26 cellular contexts compared by ENCODE assay signal in the genomic region with DNA sequence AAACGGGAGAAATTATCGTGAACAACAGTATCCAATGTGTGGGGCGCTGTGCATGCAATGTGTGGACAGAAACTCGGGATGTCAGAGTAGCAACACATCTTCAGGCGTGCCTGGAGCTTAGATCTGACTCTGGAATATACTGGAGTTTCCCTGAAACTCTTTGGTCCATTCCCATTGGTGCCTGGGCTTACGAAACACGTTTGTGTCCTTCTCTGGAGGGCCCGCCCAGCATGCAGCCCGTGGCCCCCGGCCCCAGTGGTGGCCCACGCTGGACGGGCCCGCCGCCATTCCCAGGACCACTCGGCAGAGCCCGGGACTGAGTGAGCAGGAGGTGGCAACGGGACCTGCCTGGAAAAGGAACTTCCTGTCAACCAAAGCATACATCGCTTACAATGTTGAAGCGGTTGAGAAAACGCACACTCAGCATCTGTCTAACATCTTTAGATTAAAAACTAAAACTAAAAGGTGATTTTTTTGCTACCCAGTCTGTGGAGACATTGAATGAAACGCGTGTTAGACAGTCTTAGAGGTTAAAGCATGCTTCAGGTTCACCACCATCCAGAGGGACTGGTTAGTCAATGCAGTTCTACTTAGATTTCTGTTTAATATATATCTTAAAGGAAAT. TPM values are rescaled to one million over a fixed set of nuclear protein-coding genes. Genes with fewer than 3 reads are reported as not detected.
DNase-seq lines count a peak whose midpoint lies in the region; TF ChIP-seq lines count a peak whose summit lies in the region.
"Had no signal": no experiment of that assay in that cellular context is flagged by ENCODE, and none has a peak within 500 bp of the region (broad histone marks: within the 10 kb centered on the region; RNA-seq: fewer than 3 reads in every experiment).

No MANE protein-coding gene starts in this region.

- H3K9me2 ChIP-seq in OCI-LY7 (ENCODE audit: insufficient read depth, low read length) = no peaks in the 10 kb centered on the region

- intact Hi-C loops in OCI-LY7 (cut with micrococcal nuclease; ENCODE audit: unreplicated experiment) = no loop called here

- H4K20me1 ChIP-seq in OCI-LY7 (ENCODE audit: insufficient read depth, low read length) = no peaks in the 10 kb centered on the region

- POLR2A ChIA-PET in OCI-LY7 (lab: Charles Lee) = no interaction called here

- H3K4me2 ChIP-seq in OCI-LY7 (ENCODE audit: low read length) = no peak overlapping the region

- TSS peak; percentile 62 for BruUV-seq in OCI-LY7 (replicated peaks; lab: Mats Ljungman, UMichigan)

- peaks cover 96% of the 10 kb centered on the region for H3K36me3 ChIP-seq in OCI-LY7 (ENCODE audit: insufficient read depth, low read length)
- H3K36me3 ChIP-seq: prostate gland had no signal

- no peak overlapping the region for H3K27ac ChIP-seq in OCI-LY7 (ENCODE audit: low read depth, low read length, poor library complexity, severe bottlenecking)
- H3K27ac ChIP-seq: brain microvascular endothelial cell, C4-2B, lower lobe of right lung, prostate gland, upper lobe of right lung had no signal

- H3K79me2 ChIP-seq in OCI-LY7 (ENCODE audit: insufficient read depth, low read depth, low read length) = no peaks in the 10 kb centered on the region

- H3K4me1 Mint-ChIP-seq in glutamatergic neuron (ENCODE audit: low read depth, unreplicated experiment) = peaks cover 3% of the 10 kb centered on the region
- H3K4me1 Mint-ChIP-seq in progenitor cell of endocrine pancreas (ENCODE audit: low read depth) = peaks cover 11% of the 10 kb centered on the region
- H3K4me1 Mint-ChIP-seq: stimulated activated memory B cell treated with anti-CD40 and anti-IgM and Interleukin-4, amounts not matched to agents 10 μg/mL and 1 μg/mL and 100 μg/mL, for 72 hours had no signal

- peaks cover 5% of the 10 kb centered on the region for H3K9me3 Mint-ChIP-seq in glutamatergic neuron (ENCODE audit: unreplicated experiment)
- H3K9me3 Mint-ChIP-seq in progenitor cell of endocrine pancreas (ENCODE audit: low read depth) = no peaks in the 10 kb centered on the region
- H3K9me3 Mint-ChIP-seq: activated CD4-positive, alpha-beta memory T cell treated with anti-CD3 and anti-CD28 coated beads, Interleukin-2, amount 10 ng/mL, durations not matched to agents 7 days and 5 days; stimulated activated memory B cell treated with anti-CD40 and anti-IgM and Interleukin-4, amounts not matched to agents 10 μg/mL and 1 μg/mL and 100 μg/mL, for 72 hours had no signal

- CTCF ChIA-PET in OCI-LY7 (lab: Charles Lee; ENCODE audit: unreplicated experiment) = no interaction called here

- no peak overlapping the region for H2AFZ ChIP-seq in OCI-LY7 (ENCODE audit: low read length)

- H3K4me1 ChIP-seq in OCI-LY7 (ENCODE audit: insufficient read depth, low read length, poor library complexity, severe bottlenecking) = no peaks in the 10 kb centered on the region
- H3K4me1 ChIP-seq: lower lobe of right lung, prostate gland, upper lobe of right lung had no signal

- no peak overlapping the region for H3K4me3 Mint-ChIP-seq in glutamatergic neuron (ENCODE audit: unreplicated experiment)
- no peak overlapping the region for H3K4me3 Mint-ChIP-seq in progenitor cell of endocrine pancreas (ENCODE audit: low read depth)
- H3K4me3 Mint-ChIP-seq: activated CD4-positive, alpha-beta memory T cell treated with anti-CD3 and anti-CD28 coated beads, Interleukin-2, amount 10 ng/mL, durations not matched to agents 7 days and 5 days; stimulated activated memory B cell treated with anti-CD40 and anti-IgM and Interleukin-4, amounts not matched to agents 10 μg/mL and 1 μg/mL and 100 μg/mL, for 72 hours had no signal

- H3K36me3 Mint-ChIP-seq in glutamatergic neuron (ENCODE audit: unreplicated experiment) (peaks cover 5% of the 10 kb centered on the region), progenitor cell of endocrine pancreas (ENCODE audit: insufficient read depth) (peaks cover 20% of the 10 kb centered on the region)

- H3K4me3 ChIP-seq in OCI-LY7 (ENCODE audit: low read depth, low read length, poor library complexity, severe bottlenecking) = no peak overlapping the region
- H3K4me3 ChIP-seq: lower lobe of right lung, MG63, prostate gland, upper lobe of right lung had no signal

- no peak for DNase-seq in OCI-LY7 (ENCODE audit: low spot score)
- no peak for DNase-seq in glutamatergic neuron
- DNase-seq in progenitor cell of endocrine pancreas (ENCODE audit: low spot score, unreplicated experiment) = no peak
- DNase-seq in activated CD4-positive, alpha-beta T cell treated with anti-CD3 and anti-CD28 coated beads for 4 hours = no peak
- DNase-seq in NCI-H748 (lab: John Stamatoyannopoulos, UW; ENCODE audit: unreplicated experiment) = no peak
- DNase-seq: activated CD4-positive, alpha-beta memory T cell treated with anti-CD3 and anti-CD28 coated beads, Interleukin-2, amount 10 ng/mL, durations not matched to agents 7 days and 5 days; activated CD4-positive, CD25-positive, alpha-beta regulatory T cell treated with anti-CD3 and anti-CD28 coated beads, Interleukin-2, amount 50 U/mL, for 72 hours; activated CD8-positive, alpha-beta memory T cell treated with anti-CD3 and anti-CD28 coated beads, Interleukin-2, amount 50 U/mL, for 48 hours; activated naive CD4-positive, alpha-beta T cell treated with anti-CD3 and anti-CD28 coated beads, Interleukin-2, amount 50 U/mL, for 16 hours; amniotic stem cell; brain microvascular endothelial cell; KBM-7; lower lobe of right lung; MG63; NCI-H1105 treated with DMSO at 0.1 percent for 48 hours; NCI-H2029 treated with DMSO at 0.1 percent for 48 hours; NCI-H2227 treated with DMSO at 0.1 percent for 48 hours; NCI-H526 treated with DMSO at 0.1 percent for 48 hours; stimulated activated CD4-positive, alpha-beta T cell treated with anti-CD3 and anti-CD28 coated beads, Interleukin-4, amount 100 ng/mL, for 4 hours; substantia nigra; T-helper 1 cell; upper lobe of right lung had no signal

- peaks cover 9% of the 10 kb centered on the region for H3K27me3 Mint-ChIP-seq in glutamatergic neuron (ENCODE audit: unreplicated experiment)
- H3K27me3 Mint-ChIP-seq in progenitor cell of endocrine pancreas = no peaks in the 10 kb centered on the region
- H3K27me3 Mint-ChIP-seq: activated CD4-positive, alpha-beta memory T cell treated with anti-CD3 and anti-CD28 coated beads, Interleukin-2, amount 10 ng/mL, durations not matched to agents 7 days and 5 days; stimulated activated memory B cell treated with anti-CD40 and anti-IgM and Interleukin-4, amounts not matched to agents 10 μg/mL and 1 μg/mL and 100 μg/mL, for 72 hours had no signal

- H3K9me3 ChIP-seq in OCI-LY7 (ENCODE audit: low read length) = no peaks in the 10 kb centered on the region
- H3K9me3 ChIP-seq: lower lobe of right lung, MG63, prostate gland, upper lobe of right lung had no signal

- TF ChIP-seq CTCF in OCI-LY7 (conservative IDR thresholded peaks at IDR 0.05; ENCODE audit: low read length) = no peak
- no peak for TF ChIP-seq CTCF in glutamatergic neuron (IDR thresholded peaks at IDR 0.05; ENCODE audit: partially characterized antibody, unreplicated experiment)
- no peak for TF ChIP-seq CTCF in progenitor cell of endocrine pancreas (IDR thresholded peaks at IDR 0.05; ENCODE audit: unreplicated experiment)

- H3K27ac Mint-ChIP-seq in glutamatergic neuron (ENCODE audit: unreplicated experiment) (peak overlapping the region; percentile 64), progenitor cell of endocrine pancreas (peak overlapping the region; percentile 93)
- H3K27ac Mint-ChIP-seq: activated CD4-positive, alpha-beta memory T cell treated with anti-CD3 and anti-CD28 coated beads, Interleukin-2, amount 10 ng/mL, durations not matched to agents 7 days and 5 days; stimulated activated memory B cell treated with anti-CD40 and anti-IgM and Interleukin-4, amounts not matched to agents 10 μg/mL and 1 μg/mL and 100 μg/mL, for 72 hours had no signal

RNA-seq across cellular contexts. Expression of a gene that starts 19.3 kb away (rescaled TPM):
- total RNA-seq in OCI-LY7 (2014; rRNA removed; shearing (Covaris generic)) = 86.0 and 89.0 TPM in 2 replicates
- total RNA-seq in OCI-LY7 (2022) = 97.6 and 116 TPM in 2 replicates
- total RNA-seq in glutamatergic neuron (ENCODE audit: unreplicated experiment) = 109 TPM
- 75.0 and 75.2 TPM in 2 replicates for total RNA-seq in progenitor cell of endocrine pancreas

RNA-seq across cellular contexts. Expression of a gene that starts 36.8 kb away (rescaled TPM):
- 0.13 TPM in 1 of 2 replicates, not detected in the other for total RNA-seq in OCI-LY7 (2014; rRNA removed; shearing (Covaris generic))
- 0.98 and 1.0 TPM in 2 replicates for total RNA-seq in OCI-LY7 (2022)
- 90.6 TPM for total RNA-seq in glutamatergic neuron (ENCODE audit: unreplicated experiment)
- 97.9 and 114 TPM in 2 replicates for total RNA-seq in progenitor cell of endocrine pancreas
- total RNA-seq: activated CD4-positive, alpha-beta memory T cell treated with anti-CD3 and anti-CD28 coated beads, Interleukin-2, amount 10 ng/mL, durations not matched to agents 7 days and 5 days had no signal

RNA-seq across cellular contexts. Expression of a gene that starts 42.6 kb away (rescaled TPM):
- 4.9 and 21.6 TPM in 2 replicates for total RNA-seq in OCI-LY7 (2014; rRNA removed; shearing (Covaris generic))
- total RNA-seq in OCI-LY7 (2022) (6.2 and 8.2 TPM in 2 replicates), glutamatergic neuron (ENCODE audit: unreplicated experiment) (18.6 TPM), progenitor cell of endocrine pancreas (9.9 and 10.8 TPM in 2 replicates)

RNA-seq across cellular contexts. Expression of a gene that starts 42.7 kb away (rescaled TPM):
- 43.5 and 65.4 TPM in 2 replicates for total RNA-seq in OCI-LY7 (2014; rRNA removed; shearing (Covaris generic))
- total RNA-seq in OCI-LY7 (2022) (162 and 168 TPM in 2 replicates), glutamatergic neuron (ENCODE audit: unreplicated experiment) (122 TPM), progenitor cell of endocrine pancreas (125 and 130 TPM in 2 replicates)

RNA-seq across cellular contexts. Expression of a gene that starts 48.1 kb away (rescaled TPM):
- 0.13 TPM in 1 of 2 replicates, not detected in the other for total RNA-seq in OCI-LY7 (2014; rRNA removed; shearing (Covaris generic))
- total RNA-seq in OCI-LY7 (2022) (0.61 and 0.74 TPM in 2 replicates), glutamatergic neuron (ENCODE audit: unreplicated experiment) (0.69 TPM), progenitor cell of endocrine pancreas (0.67 and 1.1 TPM in 2 replicates)
- total RNA-seq: HT-29 had no signal

Comparison
In these comparisons a context has a peak if more than half of its experiments do, and no peak if none do; other contexts are left out.
1. RNA of a gene that starts 36.8 kb away (total RNA-seq): 97.9 to 114 TPM in progenitor cell of endocrine pancreas and 90.6 TPM in glutamatergic neuron (single experiment); 0.13 to 1.0 TPM in OCI-LY7; every median in the first group is over 10 times any median in the second.